In genomic region chr1:158506369-158506987, GRCh38 we compare ENCODE assay signal across 9 cellular contexts. TPM values are rescaled to one million over a fixed set of nuclear protein-coding genes. Genes with fewer than 3 reads are reported as not detected.
DNase-seq lines count a peak whose midpoint lies in the region; ATAC-seq and TF ChIP-seq lines count a peak whose summit lies in the region.
"Had no signal": no experiment of that assay in that cellular context is flagged by ENCODE, and none has a peak within 500 bp of the region (broad histone marks: within the 10 kb centered on the region; RNA-seq: fewer than 3 reads in every experiment).

No MANE protein-coding gene starts in this region.

- no peaks in the 10 kb centered on the region for H3K9me3 ChIP-seq in cardiac muscle cell (ENCODE audit: low read depth)
- H3K9me3 ChIP-seq in OCI-LY7 (ENCODE audit: low read length): no peaks in the 10 kb centered on the region
- peaks cover 0 to 2% (median 0%) of the 10 kb centered on the region in 4 donors for H3K9me3 ChIP-seq in liver (ENCODE audit: control insufficient read depth in 4 of 4, low read length in 3 of 4)

- H3K79me2 ChIP-seq in OCI-LY7 (ENCODE audit: insufficient read depth, low read depth, low read length): no peaks in the 10 kb centered on the region

- H3K9ac ChIP-seq in liver (ENCODE audit: low read depth in 1 of 2, low read length in 2 of 2): no peak overlapping the region

- H3K4me2 ChIP-seq in OCI-LY7 (ENCODE audit: low read length): no peak overlapping the region

- no peaks in the 10 kb centered on the region for H3K9me2 ChIP-seq in OCI-LY7 (ENCODE audit: insufficient read depth, low read length)

- WGBS in liver: 26% methylated on average over 1 of the region's 1 CpG

- TF ChIP-seq RAD21 in liver (IDR thresholded peaks at IDR 0.05): peak; percentile 53 to 66

- peak; percentile 63 for TF ChIP-seq CTCF in cardiac muscle cell (IDR thresholded peaks at IDR 0.05; ENCODE audit: low read depth, low read length)
- peak; percentile 84 for TF ChIP-seq CTCF in OCI-LY7 (conservative IDR thresholded peaks at IDR 0.05; ENCODE audit: low read length)
- TF ChIP-seq CTCF in liver (IDR thresholded peaks at IDR 0.05; ENCODE audit: low read depth, low read length, missing input control): peak; percentile 32

- BruUV-seq in OCI-LY7 (replicated peaks; lab: Mats Ljungman, UMichigan): no TSS peak

- no peaks in the 10 kb centered on the region for H4K20me1 ChIP-seq in OCI-LY7 (ENCODE audit: insufficient read depth, low read length)

- DNase-seq in cardiac muscle cell (ENCODE audit: low read depth in 1 of 2, low spot score in 1 of 2): peak; percentile 55 to 68
- DNase-seq in left ventricle myocardium superior: no peak
- DNase-seq in OCI-LY7 (ENCODE audit: low spot score): peak; percentile 56
- DNase-seq in activated naive CD4-positive, alpha-beta T cell treated with anti-CD3 and anti-CD28 coated beads, Interleukin-2, amount 50 U/mL, for 16 hours: peak; percentile 45
- DNase-seq in posterior vena cava (ENCODE audit: low spot score): no peak
- no peak for DNase-seq in caudate nucleus (lab: John Stamatoyannopoulos, UW)

- peaks cover 20% of the 10 kb centered on the region for H3K4me1 ChIP-seq in cardiac muscle cell (ENCODE audit: low read depth)
- H3K4me1 ChIP-seq in OCI-LY7 (ENCODE audit: insufficient read depth, low read length, poor library complexity, severe bottlenecking): no peaks in the 10 kb centered on the region
- no peaks in the 10 kb centered on the region for H3K4me1 ChIP-seq in liver (ENCODE audit: control insufficient read depth in 4 of 4, insufficient read depth in 4 of 4, low read length in 3 of 4)

- POLR2A ChIA-PET in OCI-LY7 (lab: Charles Lee): interaction anchor here (1.2 kb wide), 1 partner anchor 503 kb away, joined by 3 read pairs; the partner anchor contains the start of gene IFI16

- H3K27ac ChIP-seq in cardiac muscle cell (no peak overlapping the region), OCI-LY7 (ENCODE audit: low read depth, low read length, poor library complexity, severe bottlenecking) (no peak overlapping the region), liver (ENCODE audit: low read depth in 1 of 2, low read length in 2 of 2) (no peak overlapping the region), caudate nucleus (ENCODE audit: low read depth, low read length) (no peak overlapping the region)

- no peaks in the 10 kb centered on the region for H3K27me3 ChIP-seq in cardiac muscle cell
- H3K27me3 ChIP-seq in liver (ENCODE audit: control insufficient read depth in 4 of 4, insufficient read depth in 4 of 4, low read length in 3 of 4): peaks cover 0 to 5% (median under 1%) of the 10 kb centered on the region in 4 donors

- ATAC-seq in left ventricle myocardium superior: no peak
- ATAC-seq in HG03175 (IDR thresholded peaks at IDR 0.05; ENCODE audit: unreplicated experiment): no peak

- H3K4me3 ChIP-seq in cardiac muscle cell (no peak overlapping the region), OCI-LY7 (ENCODE audit: low read depth, low read length, poor library complexity, severe bottlenecking) (no peak overlapping the region), liver (ENCODE audit: low read depth in 1 of 3, low read length in 3 of 3) (no peak overlapping the region)

- CTCF ChIA-PET in OCI-LY7 (lab: Charles Lee; ENCODE audit: unreplicated experiment): no interaction called here

- intact Hi-C loops in left ventricle myocardium superior (cut with micrococcal nuclease): no loop called here
- intact Hi-C loops in OCI-LY7 (cut with micrococcal nuclease; ENCODE audit: unreplicated experiment): loop anchor here (5.0 kb wide), 3 partner anchors 146 to 581 kb away; no protein-coding TSS in a partner anchor
- intact Hi-C loops in posterior vena cava (cut with DNase I): no loop called here

- no peak overlapping the region for H2AFZ ChIP-seq in OCI-LY7 (ENCODE audit: low read length)

- H3K36me3 ChIP-seq in cardiac muscle cell: no peaks in the 10 kb centered on the region
- no peaks in the 10 kb centered on the region for H3K36me3 ChIP-seq in OCI-LY7 (ENCODE audit: insufficient read depth, low read length)
- no peaks in the 10 kb centered on the region for H3K36me3 ChIP-seq in liver (ENCODE audit: control insufficient read depth in 4 of 4, insufficient read depth in 3 of 4, low read depth in 1 of 4, low read length in 3 of 4)

TF ChIP-seq in liver, 16 proteins besides CTCF, POLR2A, EP300 and RAD21:
- TF ChIP-seq FOXA2 (IDR thresholded peaks at IDR 0.05): no peak
- no peak for TF ChIP-seq ZBTB33 (IDR thresholded peaks at IDR 0.05)
- no peak for TF ChIP-seq FOXA1 (IDR thresholded peaks at IDR 0.05)
- no peak for TF ChIP-seq ATF3 (IDR thresholded peaks at IDR 0.05)
- no peak for TF ChIP-seq NR2F2 (IDR thresholded peaks at IDR 0.05)
- TF ChIP-seq SP1 (IDR thresholded peaks at IDR 0.05): no peak

RNA-seq across cellular contexts. Expression of gene OR10R2, which starts 34.5 kb away (rescaled TPM):
- total RNA-seq in cardiac muscle cell (not detected in 2 replicates), left ventricle myocardium superior (not detected), OCI-LY7 (2022) (not detected in 2 replicates), liver (not detected), posterior vena cava (not detected)
- polyA plus RNA-seq in cardiac muscle cell (not detected in 2 replicates), liver (not detected)
- total RNA-seq in OCI-LY7 (2014; rRNA removed; shearing (Covaris generic)): not detected in 2 replicates
- total RNA-seq: astrocyte had no signal

RNA-seq across cellular contexts. Expression of gene OR10K1, which starts 44.8 kb away (rescaled TPM):
- total RNA-seq in cardiac muscle cell: not detected in 2 replicates
- not detected in 2 replicates for polyA plus RNA-seq in cardiac muscle cell
- total RNA-seq in left ventricle myocardium superior: not detected
- not detected in 2 replicates for total RNA-seq in OCI-LY7 (2014; rRNA removed; shearing (Covaris generic))
- total RNA-seq in OCI-LY7 (2022): not detected in 2 replicates
- not detected for total RNA-seq in liver
- polyA plus RNA-seq in liver: not detected
- total RNA-seq in posterior vena cava: not detected
- total RNA-seq: astrocyte had no signal

RNA-seq across cellular contexts. Expression of gene OR6Y1, which starts 47.7 kb away (rescaled TPM):
- total RNA-seq in cardiac muscle cell (not detected in 2 replicates), left ventricle myocardium superior (not detected), OCI-LY7 (2022) (not detected in 2 replicates), liver (not detected), posterior vena cava (not detected)
- polyA plus RNA-seq in cardiac muscle cell (not detected in 2 replicates), liver (not detected)
- not detected in 2 replicates for total RNA-seq in OCI-LY7 (2014; rRNA removed; shearing (Covaris generic))
- total RNA-seq: astrocyte had no signal

Comparison
In these comparisons a context has a peak if more than half of its experiments do, and no peak if none do; other contexts are left out.
1. DNase-seq: peak in cardiac muscle cell (2 of 2), OCI-LY7 (single experiment) and activated naive CD4-positive, alpha-beta T cell treated with anti-CD3 and anti-CD28 coated beads, Interleukin-2, amount 50 U/mL, for 16 hours (single experiment); none in left ventricle myocardium superior (single experiment), posterior vena cava (single experiment) and caudate nucleus (0 of 61).
2. CTCF ChIP-seq: peak in every context shown above with its lines; median percentile 84 in OCI-LY7; 63 in cardiac muscle cell; 32 in liver.